24 cellular contexts compared by ENCODE assay signal in genomic region chr11:110112457-110112856, GRCh38.
"Had no signal": no experiment of that assay in that cellular context is flagged by ENCODE, and none has a peak within 500 bp of the region (broad histone marks: within the 10 kb centered on the region; RNA-seq: fewer than 3 reads in every experiment).

No MANE protein-coding gene starts in this region.

- DNase-seq: activated B cell treated with CpG ODN at 0.5 μM for 24 hours; activated CD4-positive, alpha-beta T cell treated with anti-CD3 and anti-CD28 coated beads for 48 hours; activated CD8-positive, alpha-beta T cell treated with anti-CD3 and anti-CD28 coated beads for 36 hours; activated naive CD4-positive, alpha-beta T cell; activated naive CD8-positive, alpha-beta T cell treated with anti-CD3 and anti-CD28 coated beads, Interleukin-2, amount 10 ng/mL, durations not matched to agents 7 days and 5 days; activated T-cell treated with anti-CD3 and anti-CD28 coated beads, Interleukin-2, amount 50 U/mL, for 1 hour; amygdala; caudate nucleus; dorsolateral prefrontal cortex; foreskin fibroblast; left cardiac atrium; lower lobe of right lung; natural killer cell; pancreas; sigmoid colon; stimulated activated CD4-positive, alpha-beta T cell treated with anti-CD3 and anti-CD28 coated beads, Interleukin-4, amount 100 ng/mL, for 4 hours; stimulated activated naive B cell treated with anti-CD40 and anti-IgM and Interleukin-4, amounts not matched to agents 10 μg/mL and 1 μg/mL and 100 μg/mL, for 72 hours; upper lobe of right lung had no signal

- H3K9me3 Mint-ChIP-seq: activated B cell treated with CpG ODN at 0.5 μM for 24 hours; activated CD8-positive, alpha-beta T cell treated with anti-CD3 and anti-CD28 coated beads for 36 hours; activated T-helper 17 cell treated with anti-CD3 and anti-CD28 coated beads, Interleukin-2, amount 50 U/mL, for 72 hours; natural killer cell; T-helper 1 cell treated with Interleukin-12 subunit alpha and Interleukin-12 subunit beta and Interleukin-4 antibody, amounts not matched to agents 30 μg/mL and 1 μg/mL, for 36 hours had no signal

- H3K4me3 ChIP-seq: dorsolateral prefrontal cortex, hepatocyte, lower lobe of right lung, pancreas, sigmoid colon, thoracic aorta, upper lobe of right lung had no signal

- H3K4me1 Mint-ChIP-seq: activated B cell treated with CpG ODN at 0.5 μM for 24 hours; activated naive CD8-positive, alpha-beta T cell treated with anti-CD3 and anti-CD28 coated beads, Interleukin-2, amount 10 ng/mL, durations not matched to agents 7 days and 5 days; activated T-helper 17 cell treated with anti-CD3 and anti-CD28 coated beads, Interleukin-2, amount 50 U/mL, for 72 hours; natural killer cell had no signal

- H3K4me1 ChIP-seq: lower lobe of right lung, pancreas, upper lobe of right lung had no signal

- H3K36me3 Mint-ChIP-seq: activated naive CD8-positive, alpha-beta T cell treated with anti-CD3 and anti-CD28 coated beads, Interleukin-2, amount 10 ng/mL, durations not matched to agents 7 days and 5 days; natural killer cell had no signal

- ATAC-seq: activated CD8-positive, alpha-beta T cell treated with anti-CD3 and anti-CD28 coated beads for 36 hours; activated T-helper 17 cell treated with anti-CD3 and anti-CD28 coated beads, Interleukin-2, amount 50 U/mL, for 72 hours; lower lobe of right lung; natural killer cell; pancreas; stimulated activated naive B cell treated with anti-CD40 and anti-IgM and Interleukin-4, amounts not matched to agents 10 μg/mL and 1 μg/mL and 100 μg/mL, for 72 hours; upper lobe of right lung had no signal

- H3K27ac ChIP-seq: dorsolateral prefrontal cortex, epithelial cell of prostate, hepatocyte, lower lobe of right lung, neutrophil, pancreas, sigmoid colon, thoracic aorta, upper lobe of right lung had no signal

- H3K4me3 Mint-ChIP-seq: activated B cell treated with CpG ODN at 0.5 μM for 24 hours; activated CD8-positive, alpha-beta T cell treated with anti-CD3 and anti-CD28 coated beads for 36 hours; activated naive CD8-positive, alpha-beta T cell treated with anti-CD3 and anti-CD28 coated beads, Interleukin-2, amount 10 ng/mL, durations not matched to agents 7 days and 5 days; activated T-helper 17 cell treated with anti-CD3 and anti-CD28 coated beads, Interleukin-2, amount 50 U/mL, for 72 hours; natural killer cell; stimulated activated naive B cell treated with anti-CD40 and anti-IgM and Interleukin-4, amounts not matched to agents 10 μg/mL and 1 μg/mL and 100 μg/mL, for 72 hours; T-helper 1 cell treated with Interleukin-12 subunit alpha and Interleukin-12 subunit beta and Interleukin-4 antibody, amounts not matched to agents 30 μg/mL and 1 μg/mL, for 36 hours had no signal

- H3K9me3 ChIP-seq: lower lobe of right lung, neutrophil, pancreas, sigmoid colon, thoracic aorta, upper lobe of right lung had no signal

- H3K36me3 ChIP-seq: pancreas, sigmoid colon, thoracic aorta, upper lobe of right lung had no signal

- H3K27me3 ChIP-seq: dorsolateral prefrontal cortex, hepatocyte, neutrophil, pancreas, sigmoid colon, upper lobe of right lung had no signal

- H3K27ac Mint-ChIP-seq: activated B cell treated with CpG ODN at 0.5 μM for 24 hours; activated CD8-positive, alpha-beta T cell treated with anti-CD3 and anti-CD28 coated beads for 36 hours; activated naive CD8-positive, alpha-beta T cell treated with anti-CD3 and anti-CD28 coated beads, Interleukin-2, amount 10 ng/mL, durations not matched to agents 7 days and 5 days; activated T-helper 17 cell treated with anti-CD3 and anti-CD28 coated beads, Interleukin-2, amount 50 U/mL, for 72 hours; natural killer cell; stimulated activated naive B cell treated with anti-CD40 and anti-IgM and Interleukin-4, amounts not matched to agents 10 μg/mL and 1 μg/mL and 100 μg/mL, for 72 hours; T-helper 1 cell treated with Interleukin-12 subunit alpha and Interleukin-12 subunit beta and Interleukin-4 antibody, amounts not matched to agents 30 μg/mL and 1 μg/mL, for 36 hours had no signal
